Comparison of ENCODE assay signal across 8 cellular contexts in the genomic region with DNA sequence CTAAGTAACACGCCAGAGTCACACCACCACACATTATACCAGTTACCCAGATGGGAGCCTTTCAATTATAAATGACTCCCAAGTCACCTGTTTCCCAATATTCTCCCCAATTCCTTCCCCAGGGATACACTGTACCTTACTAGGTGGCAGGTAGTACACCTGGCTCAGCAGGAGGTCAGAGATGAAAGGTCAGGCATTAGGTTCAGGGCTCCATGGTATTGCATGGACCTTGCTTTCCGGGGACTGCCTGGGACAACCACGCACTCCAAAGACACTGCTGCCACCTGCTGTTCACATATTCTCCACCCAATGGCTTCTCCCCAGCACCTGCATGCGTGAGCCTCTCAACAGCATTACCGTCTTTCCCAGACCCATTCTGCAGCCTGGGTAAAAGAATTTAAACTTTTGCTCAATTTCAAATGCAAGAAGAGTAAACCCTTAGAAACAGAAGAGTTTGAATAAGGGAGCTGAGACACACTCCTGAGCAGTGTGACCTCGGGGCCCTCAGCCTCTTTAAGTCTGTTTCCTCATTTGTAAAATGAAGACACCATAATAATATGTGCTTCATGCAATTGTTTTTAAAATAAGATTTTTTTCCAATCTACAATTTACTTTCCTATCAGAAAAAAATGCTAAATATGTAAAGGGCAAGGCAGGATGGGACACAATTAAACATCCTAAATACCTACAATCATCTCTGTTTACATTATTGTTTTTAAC. TPM values are rescaled to one million over a fixed set of nuclear protein-coding genes. Genes with fewer than 3 reads are reported as not detected.
A peak's percentile ranks its signal among the peaks of the same experiment; 100 is the strongest.
DNase-seq lines count a peak whose midpoint lies in the region; ATAC-seq and TF ChIP-seq lines count a peak whose summit lies in the region.

No MANE protein-coding gene starts in this region.

- peaks cover 5% of the 10 kb centered on the region for H3K4me1 Mint-ChIP-seq in activated CD4-positive, alpha-beta T cell treated with anti-CD3 and anti-CD28 coated beads, Interleukin-2, amount 10 ng/mL, durations not matched to agents 7 days and 5 days

- no peaks in the 10 kb centered on the region for H3K36me3 Mint-ChIP-seq in activated CD4-positive, alpha-beta T cell treated with anti-CD3 and anti-CD28 coated beads, Interleukin-2, amount 10 ng/mL, durations not matched to agents 7 days and 5 days (ENCODE audit: low read depth)

- H3K27me3 Mint-ChIP-seq in activated CD4-positive, alpha-beta T cell treated with anti-CD3 and anti-CD28 coated beads, Interleukin-2, amount 10 ng/mL, durations not matched to agents 7 days and 5 days: peaks cover 2% of the 10 kb centered on the region

- intact Hi-C loops in lower lobe of right lung (cut with DNase I): loop anchor here (10.0 kb wide), 1 partner anchor 249 kb away; no protein-coding TSS in a partner anchor

- peak; percentile 56 for ATAC-seq in HG02981 (IDR thresholded peaks at IDR 0.05; ENCODE audit: unreplicated experiment)
- ATAC-seq in lower lobe of right lung: peak; percentile 94 to 96
- ATAC-seq in HG03378 (IDR thresholded peaks at IDR 0.05; ENCODE audit: unreplicated experiment): no peak

- TF ChIP-seq CTCF in lower lobe of right lung (IDR thresholded peaks at IDR 0.05): peak; percentile 90

- POLR2A ChIA-PET in activated CD4-positive, alpha-beta T cell treated with anti-CD3 and anti-CD28 coated beads, Interleukin-2, amount 10 ng/mL, durations not matched to agents 7 days and 5 days (lab: Charles Lee): no interaction called here

- no peak overlapping the region for H3K4me3 ChIP-seq in lower lobe of right lung

- no peaks in the 10 kb centered on the region for H3K36me3 ChIP-seq in lower lobe of right lung

- no peak overlapping the region for H3K4me3 Mint-ChIP-seq in activated CD4-positive, alpha-beta T cell treated with anti-CD3 and anti-CD28 coated beads, Interleukin-2, amount 10 ng/mL, durations not matched to agents 7 days and 5 days

- H3K4me1 ChIP-seq in lower lobe of right lung: peaks cover 14% of the 10 kb centered on the region

- H3K9me3 ChIP-seq in lower lobe of right lung: no peaks in the 10 kb centered on the region

- CTCF ChIA-PET in activated CD4-positive, alpha-beta T cell treated with anti-CD3 and anti-CD28 coated beads, Interleukin-2, amount 10 ng/mL, durations not matched to agents 7 days and 5 days (lab: Charles Lee): interaction anchor here (0.8 to 1.7 kb wide), 5 partner anchors 9 to 48 kb away, joined by 3 to 16 read pairs (median 3); no protein-coding TSS in a partner anchor

- no peak overlapping the region for H3K27ac ChIP-seq in lower lobe of right lung

- DNase-seq in COR-L47 (lab: John Stamatoyannopoulos, UW): peak; percentile 65
- peak; percentile 56 for DNase-seq in NCI-H748 (lab: John Stamatoyannopoulos, UW; ENCODE audit: unreplicated experiment)
- peak; percentile 78 for DNase-seq in activated CD4-positive, alpha-beta T cell treated with anti-CD3 and anti-CD28 coated beads, Interleukin-2, amount 10 ng/mL, durations not matched to agents 7 days and 5 days
- peak; percentile 65 for DNase-seq in dedifferentiated amniotic fluid mesenchymal stem cell (ENCODE audit: extremely low spot score)
- DNase-seq in lower lobe of right lung: peak; percentile 77
- DNase-seq in stimulated activated CD8-positive, alpha-beta memory T cell treated with anti-CD3 and anti-CD28 coated beads, Interleukin-12 subunit alpha, Interleukin-12 subunit beta, amount 100 ng/mL, for 4 hours (ENCODE audit: low read depth): peak; percentile 43

- no peaks in the 10 kb centered on the region for H3K9me3 Mint-ChIP-seq in activated CD4-positive, alpha-beta T cell treated with anti-CD3 and anti-CD28 coated beads, Interleukin-2, amount 10 ng/mL, durations not matched to agents 7 days and 5 days

- H3K27me3 ChIP-seq in lower lobe of right lung (ENCODE audit: low read depth): no peaks in the 10 kb centered on the region

- no peak overlapping the region for H3K27ac Mint-ChIP-seq in activated CD4-positive, alpha-beta T cell treated with anti-CD3 and anti-CD28 coated beads, Interleukin-2, amount 10 ng/mL, durations not matched to agents 7 days and 5 days

RNA-seq across cellular contexts. Expression of gene LACTB, which starts 28.0 kb away (rescaled TPM):
- 1 to 10 TPM; 6.9 to 7.9 TPM for total RNA-seq in activated CD4-positive, alpha-beta T cell treated with anti-CD3 and anti-CD28 coated beads, Interleukin-2, amount 10 ng/mL, durations not matched to agents 7 days and 5 days
- total RNA-seq in lower lobe of right lung: 34.7 TPM

RNA-seq across cellular contexts. Expression of gene TPM1, which starts 51.1 kb away (rescaled TPM):
- 1 to 10 TPM; 4.0 to 4.5 TPM for total RNA-seq in activated CD4-positive, alpha-beta T cell treated with anti-CD3 and anti-CD28 coated beads, Interleukin-2, amount 10 ng/mL, durations not matched to agents 7 days and 5 days
- 137 TPM for total RNA-seq in lower lobe of right lung

Comparison
In these comparisons a context has a peak if more than half of its experiments do, and no peak if none do; other contexts are left out.
1. RNA of gene TPM1, which starts 51.1 kb away (total RNA-seq): 137 TPM in lower lobe of right lung (single experiment); 4.0 to 4.5 TPM in activated CD4-positive, alpha-beta T cell treated with anti-CD3 and anti-CD28 coated beads, Interleukin-2, amount 10 ng/mL, durations not matched to agents 7 days and 5 days; every median in the first group is over 10 times any median in the second.
2. Peak in every context shown above with its lines, with median percentiles within 50 percentile points of each other: DNase-seq.